ENCODE assay signal across 1 cellular context in the genomic region with DNA sequence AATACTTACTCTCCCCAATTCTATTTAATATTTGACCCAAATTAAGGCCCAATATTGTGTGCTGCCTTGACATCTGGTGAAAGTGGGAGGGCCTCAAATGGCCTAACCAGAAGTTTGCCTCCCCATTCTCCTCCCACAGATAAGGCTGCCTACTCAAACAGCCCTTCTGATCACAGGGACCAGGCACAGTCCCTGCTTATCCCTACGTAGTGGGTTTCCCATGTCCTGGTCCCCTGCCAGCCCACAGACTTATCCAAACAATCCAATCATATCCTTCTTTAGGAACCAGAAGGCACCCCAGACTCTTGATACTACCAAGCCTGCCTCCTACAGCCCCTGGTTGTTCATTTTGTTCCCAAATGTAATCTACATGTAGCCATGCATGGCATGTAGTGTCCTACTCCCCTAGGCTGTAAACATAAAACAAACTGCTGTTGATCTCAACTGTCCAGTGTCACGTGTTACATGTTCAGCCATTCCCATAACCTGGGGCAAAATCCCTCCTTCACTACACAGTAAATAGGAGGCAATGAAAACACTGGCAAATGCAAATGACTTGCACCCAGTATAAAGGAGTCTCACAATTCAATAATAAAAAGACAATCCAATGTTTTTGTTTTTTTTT.
TF ChIP-seq lines count a peak whose summit lies in the region.

No MANE protein-coding gene starts in this region.

TF ChIP-seq in K562, 482 proteins besides CTCF, POLR2A, EP300 and RAD21 (continued from another document and continues in another):
- TF ChIP-seq, protein P1, sequence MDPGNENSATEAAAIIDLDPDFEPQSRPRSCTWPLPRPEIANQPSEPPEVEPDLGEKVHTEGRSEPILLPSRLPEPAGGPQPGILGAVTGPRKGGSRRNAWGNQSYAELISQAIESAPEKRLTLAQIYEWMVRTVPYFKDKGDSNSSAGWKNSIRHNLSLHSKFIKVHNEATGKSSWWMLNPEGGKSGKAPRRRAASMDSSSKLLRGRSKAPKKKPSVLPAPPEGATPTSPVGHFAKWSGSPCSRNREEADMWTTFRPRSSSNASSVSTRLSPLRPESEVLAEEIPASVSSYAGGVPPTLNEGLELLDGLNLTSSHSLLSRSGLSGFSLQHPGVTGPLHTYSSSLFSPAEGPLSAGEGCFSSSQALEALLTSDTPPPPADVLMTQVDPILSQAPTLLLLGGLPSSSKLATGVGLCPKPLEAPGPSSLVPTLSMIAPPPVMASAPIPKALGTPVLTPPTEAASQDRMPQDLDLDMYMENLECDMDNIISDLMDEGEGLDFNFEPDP (CRISPR knock-in tag; IDR thresholded peaks at IDR 0.05) = no peak
- TF ChIP-seq ELF1 (tag; IDR thresholded peaks at IDR 0.05) (no peak), MCM7 (IDR thresholded peaks at IDR 0.05) (no peak), PTRF (tag; IDR thresholded peaks at IDR 0.05) (no peak), TRIM28 (IDR thresholded peaks at IDR 0.05) (no peak), RUNX1 (IDR thresholded peaks at IDR 0.05; ENCODE audit: low read depth) (no peak), MNT (conservative IDR thresholded peaks at IDR 0.05) (peak; percentile 21 to 46; a peak in 2 of 4 replicates), NFIC (IDR thresholded peaks at IDR 0.05) (peak; percentile 63), ATF2 (CRISPR knock-in tag; IDR thresholded peaks at IDR 0.05) (no peak), NR2C2 (CRISPR knock-in tag; IDR thresholded peaks at IDR 0.05) (no peak), NR2C2 (tag; IDR thresholded peaks at IDR 0.05) (no peak), ZNF695 (CRISPR knock-in tag; IDR thresholded peaks at IDR 0.05) (no peak), SMARCA5 (IDR thresholded peaks at IDR 0.05) (no peak), ATF3 (IDR thresholded peaks at IDR 0.05) (no peak), ATF3 (CRISPR knock-in tag; conservative IDR thresholded peaks at IDR 0.05) (no peak), KDM1A (IDR thresholded peaks at IDR 0.05) (no peak), KDM4B (IDR thresholded peaks at IDR 0.05; ENCODE audit: borderline replicate concordance in 2 of 2, low read depth in 1 of 2) (no peak), XRCC3 (IDR thresholded peaks at IDR 0.05) (no peak), BACH1 (tag; IDR thresholded peaks at IDR 0.05) (no peak), RAD51 (IDR thresholded peaks at IDR 0.05; ENCODE audit: borderline replicate concordance, low read depth) (peak; percentile 70), RBM15 (IDR thresholded peaks at IDR 0.05; ENCODE audit: insufficient read depth, low read length) (no peak), PML (IDR thresholded peaks at IDR 0.05; ENCODE audit: low read length) (no peak), PTTG1 (tag; IDR thresholded peaks at IDR 0.05; ENCODE audit: low read depth) (no peak), ERF (CRISPR knock-in tag; IDR thresholded peaks at IDR 0.05) (no peak), MLLT1 (IDR thresholded peaks at IDR 0.05) (no peak), ARNT (IDR thresholded peaks at IDR 0.05) (no peak), SMARCA4 (IDR thresholded peaks at IDR 0.05) (0 out of 2 replicates have a peak, but pooled peaks have one; percentile 44), SUPT5H (IDR thresholded peaks at IDR 0.05) (no peak), CBFA2T3 (IDR thresholded peaks at IDR 0.05) (peak; percentile 76), DMBX1 (CRISPR knock-in tag; IDR thresholded peaks at IDR 0.05; ENCODE audit: borderline replicate concordance) (no peak), JUNB (CRISPR knock-in tag; conservative IDR thresholded peaks at IDR 0.05) (no peak), L3MBTL2 (IDR thresholded peaks at IDR 0.05) (0 out of 2 replicates have a peak, but pooled peaks have one; percentile 19), HDAC6 (IDR thresholded peaks at IDR 0.05; ENCODE audit: low read depth, low read length) (no peak), ESRRB (CRISPR knock-in tag; IDR thresholded peaks at IDR 0.05; ENCODE audit: borderline replicate concordance) (no peak), ZNF311 (CRISPR knock-in tag; IDR thresholded peaks at IDR 0.05) (no peak)
- TF ChIP-seq, protein P2, sequence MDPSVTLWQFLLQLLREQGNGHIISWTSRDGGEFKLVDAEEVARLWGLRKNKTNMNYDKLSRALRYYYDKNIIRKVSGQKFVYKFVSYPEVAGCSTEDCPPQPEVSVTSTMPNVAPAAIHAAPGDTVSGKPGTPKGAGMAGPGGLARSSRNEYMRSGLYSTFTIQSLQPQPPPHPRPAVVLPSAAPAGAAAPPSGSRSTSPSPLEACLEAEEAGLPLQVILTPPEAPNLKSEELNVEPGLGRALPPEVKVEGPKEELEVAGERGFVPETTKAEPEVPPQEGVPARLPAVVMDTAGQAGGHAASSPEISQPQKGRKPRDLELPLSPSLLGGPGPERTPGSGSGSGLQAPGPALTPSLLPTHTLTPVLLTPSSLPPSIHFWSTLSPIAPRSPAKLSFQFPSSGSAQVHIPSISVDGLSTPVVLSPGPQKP (CRISPR knock-in tag; IDR thresholded peaks at IDR 0.05) = no peak
- TF ChIP-seq, protein P3, sequence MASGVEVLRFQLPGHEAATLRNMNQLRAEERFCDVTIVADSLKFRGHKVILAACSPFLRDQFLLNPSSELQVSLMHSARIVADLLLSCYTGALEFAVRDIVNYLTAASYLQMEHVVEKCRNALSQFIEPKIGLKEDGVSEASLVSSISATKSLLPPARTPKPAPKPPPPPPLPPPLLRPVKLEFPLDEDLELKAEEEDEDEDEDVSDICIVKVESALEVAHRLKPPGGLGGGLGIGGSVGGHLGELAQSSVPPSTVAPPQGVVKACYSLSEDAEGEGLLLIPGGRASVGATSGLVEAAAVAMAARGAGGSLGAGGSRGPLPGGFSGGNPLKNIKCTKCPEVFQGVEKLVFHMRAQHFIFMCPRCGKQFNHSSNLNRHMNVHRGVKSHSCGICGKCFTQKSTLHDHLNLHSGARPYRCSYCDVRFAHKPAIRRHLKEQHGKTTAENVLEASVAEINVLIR (CRISPR knock-in tag; IDR thresholded peaks at IDR 0.05) = no peak
- TF ChIP-seq, protein P4, sequence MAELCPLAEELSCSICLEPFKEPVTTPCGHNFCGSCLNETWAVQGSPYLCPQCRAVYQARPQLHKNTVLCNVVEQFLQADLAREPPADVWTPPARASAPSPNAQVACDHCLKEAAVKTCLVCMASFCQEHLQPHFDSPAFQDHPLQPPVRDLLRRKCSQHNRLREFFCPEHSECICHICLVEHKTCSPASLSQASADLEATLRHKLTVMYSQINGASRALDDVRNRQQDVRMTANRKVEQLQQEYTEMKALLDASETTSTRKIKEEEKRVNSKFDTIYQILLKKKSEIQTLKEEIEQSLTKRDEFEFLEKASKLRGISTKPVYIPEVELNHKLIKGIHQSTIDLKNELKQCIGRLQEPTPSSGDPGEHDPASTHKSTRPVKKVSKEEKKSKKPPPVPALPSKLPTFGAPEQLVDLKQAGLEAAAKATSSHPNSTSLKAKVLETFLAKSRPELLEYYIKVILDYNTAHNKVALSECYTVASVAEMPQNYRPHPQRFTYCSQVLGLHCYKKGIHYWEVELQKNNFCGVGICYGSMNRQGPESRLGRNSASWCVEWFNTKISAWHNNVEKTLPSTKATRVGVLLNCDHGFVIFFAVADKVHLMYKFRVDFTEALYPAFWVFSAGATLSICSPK (IDR thresholded peaks at IDR 0.05; ENCODE audit: borderline replicate concordance) = no peak
- TF ChIP-seq, protein P5, sequence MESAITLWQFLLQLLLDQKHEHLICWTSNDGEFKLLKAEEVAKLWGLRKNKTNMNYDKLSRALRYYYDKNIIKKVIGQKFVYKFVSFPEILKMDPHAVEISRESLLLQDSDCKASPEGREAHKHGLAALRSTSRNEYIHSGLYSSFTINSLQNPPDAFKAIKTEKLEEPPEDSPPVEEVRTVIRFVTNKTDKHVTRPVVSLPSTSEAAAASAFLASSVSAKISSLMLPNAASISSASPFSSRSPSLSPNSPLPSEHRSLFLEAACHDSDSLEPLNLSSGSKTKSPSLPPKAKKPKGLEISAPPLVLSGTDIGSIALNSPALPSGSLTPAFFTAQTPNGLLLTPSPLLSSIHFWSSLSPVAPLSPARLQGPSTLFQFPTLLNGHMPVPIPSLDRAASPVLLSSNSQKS (CRISPR knock-in tag; IDR thresholded peaks at IDR 0.05) = no peak
- TF ChIP-seq, protein P6, sequence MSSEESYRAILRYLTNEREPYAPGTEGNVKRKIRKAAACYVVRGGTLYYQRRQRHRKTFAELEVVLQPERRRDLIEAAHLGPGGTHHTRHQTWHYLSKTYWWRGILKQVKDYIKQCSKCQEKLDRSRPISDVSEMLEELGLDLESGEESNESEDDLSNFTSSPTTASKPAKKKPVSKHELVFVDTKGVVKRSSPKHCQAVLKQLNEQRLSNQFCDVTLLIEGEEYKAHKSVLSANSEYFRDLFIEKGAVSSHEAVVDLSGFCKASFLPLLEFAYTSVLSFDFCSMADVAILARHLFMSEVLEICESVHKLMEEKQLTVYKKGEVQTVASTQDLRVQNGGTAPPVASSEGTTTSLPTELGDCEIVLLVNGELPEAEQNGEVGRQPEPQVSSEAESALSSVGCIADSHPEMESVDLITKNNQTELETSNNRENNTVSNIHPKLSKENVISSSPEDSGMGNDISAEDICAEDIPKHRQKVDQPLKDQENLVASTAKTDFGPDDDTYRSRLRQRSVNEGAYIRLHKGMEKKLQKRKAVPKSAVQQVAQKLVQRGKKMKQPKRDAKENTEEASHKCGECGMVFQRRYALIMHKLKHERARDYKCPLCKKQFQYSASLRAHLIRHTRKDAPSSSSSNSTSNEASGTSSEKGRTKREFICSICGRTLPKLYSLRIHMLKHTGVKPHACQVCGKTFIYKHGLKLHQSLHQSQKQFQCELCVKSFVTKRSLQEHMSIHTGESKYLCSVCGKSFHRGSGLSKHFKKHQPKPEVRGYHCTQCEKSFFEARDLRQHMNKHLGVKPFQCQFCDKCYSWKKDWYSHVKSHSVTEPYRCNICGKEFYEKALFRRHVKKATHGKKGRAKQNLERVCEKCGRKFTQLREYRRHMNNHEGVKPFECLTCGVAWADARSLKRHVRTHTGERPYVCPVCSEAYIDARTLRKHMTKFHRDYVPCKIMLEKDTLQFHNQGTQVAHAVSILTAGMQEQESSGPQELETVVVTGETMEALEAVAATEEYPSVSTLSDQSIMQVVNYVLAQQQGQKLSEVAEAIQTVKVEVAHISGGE (CRISPR knock-in tag; IDR thresholded peaks at IDR 0.05) = no peak
- TF ChIP-seq, protein P7, sequence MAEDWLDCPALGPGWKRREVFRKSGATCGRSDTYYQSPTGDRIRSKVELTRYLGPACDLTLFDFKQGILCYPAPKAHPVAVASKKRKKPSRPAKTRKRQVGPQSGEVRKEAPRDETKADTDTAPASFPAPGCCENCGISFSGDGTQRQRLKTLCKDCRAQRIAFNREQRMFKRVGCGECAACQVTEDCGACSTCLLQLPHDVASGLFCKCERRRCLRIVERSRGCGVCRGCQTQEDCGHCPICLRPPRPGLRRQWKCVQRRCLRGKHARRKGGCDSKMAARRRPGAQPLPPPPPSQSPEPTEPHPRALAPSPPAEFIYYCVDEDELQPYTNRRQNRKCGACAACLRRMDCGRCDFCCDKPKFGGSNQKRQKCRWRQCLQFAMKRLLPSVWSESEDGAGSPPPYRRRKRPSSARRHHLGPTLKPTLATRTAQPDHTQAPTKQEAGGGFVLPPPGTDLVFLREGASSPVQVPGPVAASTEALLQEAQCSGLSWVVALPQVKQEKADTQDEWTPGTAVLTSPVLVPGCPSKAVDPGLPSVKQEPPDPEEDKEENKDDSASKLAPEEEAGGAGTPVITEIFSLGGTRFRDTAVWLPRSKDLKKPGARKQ (CRISPR knock-in tag; IDR thresholded peaks at IDR 0.05) = no peak
